In genomic region chr2:88220733-88221132, GRCh38 we compare ENCODE assay signal across 1 cellular context.
TF ChIP-seq lines count a peak whose summit lies in the region.

No MANE protein-coding gene starts in this region.

TF ChIP-seq in WTC11, 78 proteins besides CTCF, POLR2A, EP300 and RAD21 (continued from another document):
- TF ChIP-seq PRDM15 (CRISPR knock-in tag; IDR thresholded peaks at IDR 0.05): no peak
